In genomic region chr11:9574806-9575530, GRCh38 we compare ENCODE assay signal across 8 cellular contexts. TPM values are rescaled to one million over a fixed set of nuclear protein-coding genes. Genes with fewer than 3 reads are reported as not detected.
DNase-seq lines count a peak whose midpoint lies in the region; ATAC-seq, FAIRE-seq and TF ChIP-seq lines count a peak whose summit lies in the region.

No MANE protein-coding gene starts in this region.

- FAIRE-seq in pancreas (lab: Jason Lieb, UNC) = no peak

- intact Hi-C loops in Right ventricle myocardium superior (cut with DNase I) = loop anchor here (5.0 kb wide), 1 partner anchor 37 kb away; no protein-coding TSS in a partner anchor
- intact Hi-C loops in pancreas (cut with DNase I) = no loop called here

- H3K9me2 ChIP-seq in GM23338 (ENCODE audit: insufficient read depth) = no peaks in the 10 kb centered on the region

- peak overlapping the region; percentile 97 for H3K9ac ChIP-seq in BLaER1

- H3K9me3 ChIP-seq in BLaER1 = no peaks in the 10 kb centered on the region
- no peaks in the 10 kb centered on the region for H3K9me3 ChIP-seq in pancreas

- H3K36me3 ChIP-seq in BLaER1 = peaks cover 34% of the 10 kb centered on the region
- peaks cover 33% of the 10 kb centered on the region for H3K36me3 ChIP-seq in GM23338 (ENCODE audit: insufficient read depth)
- H3K36me3 ChIP-seq in pancreas = peaks cover 0 to 15% (median 0%) of the 10 kb centered on the region in 3 donors

- H3K27ac Mint-ChIP-seq in GM23338 = peak overlapping the region; percentile 94
- H3K27ac Mint-ChIP-seq in activated naive CD4-positive, alpha-beta T cell treated with anti-CD3 and anti-CD28 coated beads, Interleukin-2, amount 50 U/mL, for 24 hours = peak overlapping the region; percentile 88

- no peaks in the 10 kb centered on the region for H3K9me3 Mint-ChIP-seq in GM23338
- no peaks in the 10 kb centered on the region for H3K9me3 Mint-ChIP-seq in activated naive CD4-positive, alpha-beta T cell treated with anti-CD3 and anti-CD28 coated beads, Interleukin-2, amount 50 U/mL, for 24 hours

- no peak overlapping the region for H2AFZ ChIP-seq in GM23338

- TF ChIP-seq CTCF in GM23338 (conservative IDR thresholded peaks at IDR 0.05; ENCODE audit: low read depth in 2 of 2) (no peak), pancreas (IDR thresholded peaks at IDR 0.05) (no peak)

- peak overlapping the region; percentile 99 for H3K4me3 ChIP-seq in BLaER1
- H3K4me3 ChIP-seq in GM23338 = peak overlapping the region; percentile 74
- peak overlapping the region; percentile 49 to 79 (median 70) for H3K4me3 ChIP-seq in pancreas

- H3K27me3 ChIP-seq in BLaER1 (no peaks in the 10 kb centered on the region), GM23338 (ENCODE audit: insufficient read depth) (no peaks in the 10 kb centered on the region), pancreas (no peaks in the 10 kb centered on the region)

- H3F3A ChIP-seq in GM23338 (replicated peaks; ENCODE audit: low read depth) = no peaks in the 10 kb centered on the region; the same call in 1 of the 2 replicates

- H3K4me2 ChIP-seq in BLaER1 (peak overlapping the region; percentile 93), GM23338 (peak overlapping the region; percentile 78)

- peaks cover 52% of the 10 kb centered on the region for H3K36me3 Mint-ChIP-seq in GM23338 (ENCODE audit: low read depth)
- peaks cover 12% of the 10 kb centered on the region for H3K36me3 Mint-ChIP-seq in activated naive CD4-positive, alpha-beta T cell treated with anti-CD3 and anti-CD28 coated beads, Interleukin-2, amount 50 U/mL, for 24 hours

- H3K27me3 Mint-ChIP-seq in GM23338 (ENCODE audit: insufficient read depth, low read depth, poor library complexity) = peaks cover 19% of the 10 kb centered on the region
- peaks cover 4% of the 10 kb centered on the region for H3K27me3 Mint-ChIP-seq in activated naive CD4-positive, alpha-beta T cell treated with anti-CD3 and anti-CD28 coated beads, Interleukin-2, amount 50 U/mL, for 24 hours

- ATAC-seq in GM23338 (peak; percentile 9), Right ventricle myocardium superior (ENCODE audit: poor library complexity) (peak; percentile 54), pancreas (peak in 3 of 4 donors; percentile 18 to 39 (median 21))

- H3K4me1 Mint-ChIP-seq in GM23338 = peaks cover 34% of the 10 kb centered on the region
- peaks cover 20% of the 10 kb centered on the region for H3K4me1 Mint-ChIP-seq in activated naive CD4-positive, alpha-beta T cell treated with anti-CD3 and anti-CD28 coated beads, Interleukin-2, amount 50 U/mL, for 24 hours

- H4K20me1 ChIP-seq in BLaER1 = peaks cover 54% of the 10 kb centered on the region
- H4K20me1 ChIP-seq in GM23338 (replicated peaks; ENCODE audit: insufficient read depth) = peaks cover 12% of the 10 kb centered on the region

- DNase-seq in GM23338 (ENCODE audit: low spot score) (peak; percentile 83), NCI-H526 treated with DMSO at 0.1 percent for 48 hours (lab: John Stamatoyannopoulos, UW) (peak; percentile 86), Right ventricle myocardium superior (peak; percentile 46), pancreas (peak in 3 of 6 donors; percentile 40 to 47 (median 42)), NOMO-1 treated with DMSO at 0.1 percent for 48 hours (lab: John Stamatoyannopoulos, UW; ENCODE audit: unreplicated experiment) (no peak)
- DNase-seq in activated CD8-positive, alpha-beta memory T cell treated with anti-CD3 and anti-CD28 coated beads for 24 hours = no peak

- WGBS in pancreas, 2 donors = 1% methylated on average over 34 of the region's 34 CpGs

- H3K79me2 ChIP-seq in GM23338 (replicated peaks; ENCODE audit: insufficient read depth) = peaks cover 57% of the 10 kb centered on the region

- peaks cover 36% of the 10 kb centered on the region for H3K4me1 ChIP-seq in BLaER1
- H3K4me1 ChIP-seq in GM23338 (ENCODE audit: insufficient read depth) = peaks cover 26% of the 10 kb centered on the region
- peaks cover 1 to 12% (median 11%) of the 10 kb centered on the region in 3 donors for H3K4me1 ChIP-seq in pancreas

- peak overlapping the region; percentile 97 for H3K27ac ChIP-seq in BLaER1
- H3K27ac ChIP-seq in GM23338 (ENCODE audit: low read depth) = peak overlapping the region; percentile 53
- peak overlapping the region; percentile 14 to 98 (median 66) for H3K27ac ChIP-seq in pancreas

- H3K4me3 Mint-ChIP-seq in GM23338 = peak overlapping the region; percentile 94
- H3K4me3 Mint-ChIP-seq in activated naive CD4-positive, alpha-beta T cell treated with anti-CD3 and anti-CD28 coated beads, Interleukin-2, amount 50 U/mL, for 24 hours = peak overlapping the region; percentile 94

TF ChIP-seq in GM23338, 12 proteins besides CTCF, POLR2A, EP300 and RAD21:
- TF ChIP-seq REST (IDR thresholded peaks at IDR 0.05; ENCODE audit: unreplicated experiment) = no peak
- TF ChIP-seq POLR2AphosphoS5 (IDR thresholded peaks at IDR 0.05; ENCODE audit: low read depth) = peak; percentile 60
- no peak for TF ChIP-seq STAT1 (IDR thresholded peaks at IDR 0.05; ENCODE audit: unreplicated experiment)
- no peak for TF ChIP-seq EZH2 (IDR thresholded peaks at IDR 0.05; ENCODE audit: low read depth, unreplicated experiment)

RNA-seq across cellular contexts. Expression of gene WEE1, which starts 1.5 kb away (rescaled TPM):
- total RNA-seq in GM23338 (2014; rRNA removed; shearing (Covaris generic)) = 144 and 149 TPM in 2 replicates
- polyA plus RNA-seq in GM23338 (2016; fragmentation: Nextera tagmentation; extraction: Ambion mirVana) (48.9 and 50.7 TPM in 2 replicates), pancreas (1 to 10 TPM; 2.6 to 7.8 TPM)
- total RNA-seq in Right ventricle myocardium superior (32.7 TPM), pancreas (10 to 100 TPM in 1 of 6 donors, 1 to 10 TPM in 5; 4.2 to 10.7 (median 6.2) TPM)

Comparison
In these comparisons a context has a peak if more than half of its experiments do, and no peak if none do; other contexts are left out.
1. DNase-seq: peak in GM23338 (single experiment), NCI-H526 treated with DMSO at 0.1 percent for 48 hours (single experiment) and Right ventricle myocardium superior (single experiment); none in NOMO-1 treated with DMSO at 0.1 percent for 48 hours (single experiment) and activated CD8-positive, alpha-beta memory T cell treated with anti-CD3 and anti-CD28 coated beads for 24 hours (single experiment).
2. Peak in every context shown above with its lines, with median percentiles within 50 percentile points of each other: H3K27ac ChIP-seq, H3K4me3 ChIP-seq and ATAC-seq.